Comparison of ENCODE assay signal across 17 cellular contexts in genomic region chr15:38079236-38079635, GRCh38.
"Had no signal": no experiment of that assay in that cellular context is flagged by ENCODE, and none has a peak within 500 bp of the region (broad histone marks: within the 10 kb centered on the region; RNA-seq: fewer than 3 reads in every experiment).

No MANE protein-coding gene starts in this region.

- H3K79me2 ChIP-seq: hepatocyte had no signal

- DNase-seq: effector CD8-positive, alpha-beta T cell; foreskin melanocyte; head of caudate nucleus; left colon; left ventricle myocardium superior; mucosa of descending colon; naive thymus-derived CD8-positive, alpha-beta T cell; posterior cingulate gyrus; sigmoid colon; stimulated activated CD4-positive, alpha-beta T cell treated with anti-CD3 and anti-CD28 coated beads, Interleukin-2, amount 100 ng/mL, for 24 hours; stimulated activated CD4-positive, alpha-beta T cell treated with anti-CD3 and anti-CD28 coated beads, Interleukin-4, amount 100 ng/mL, for 4 hours; stimulated activated naive B cell treated with anti-CD40 and anti-IgM and Interleukin-4, amounts not matched to agents 10 μg/mL and 1 μg/mL and 100 μg/mL, for 72 hours; stomach; thyroid gland had no signal

- H3K27me3 ChIP-seq: hepatocyte, sigmoid colon, stomach, thyroid gland had no signal

- ATAC-seq: left colon; left ventricle myocardium superior; mucosa of descending colon; naive thymus-derived CD8-positive, alpha-beta T cell; stimulated activated naive B cell treated with anti-CD40 and anti-IgM and Interleukin-4, amounts not matched to agents 10 μg/mL and 1 μg/mL and 100 μg/mL, for 72 hours had no signal

- H3K36me3 ChIP-seq: sigmoid colon, stomach, thyroid gland had no signal

- H3K4me3 ChIP-seq: coronary artery, hepatocyte, mucosa of descending colon, sigmoid colon, skin epidermis, stomach, thyroid gland had no signal

- H3K27ac ChIP-seq: coronary artery, hepatocyte, sigmoid colon, stomach, thyroid gland had no signal

- H3K4me2 ChIP-seq: hepatocyte had no signal

- H2AFZ ChIP-seq: hepatocyte had no signal

- H3K9me3 ChIP-seq: mucosa of descending colon, sigmoid colon, stomach, thyroid gland had no signal
